In the genomic region with DNA sequence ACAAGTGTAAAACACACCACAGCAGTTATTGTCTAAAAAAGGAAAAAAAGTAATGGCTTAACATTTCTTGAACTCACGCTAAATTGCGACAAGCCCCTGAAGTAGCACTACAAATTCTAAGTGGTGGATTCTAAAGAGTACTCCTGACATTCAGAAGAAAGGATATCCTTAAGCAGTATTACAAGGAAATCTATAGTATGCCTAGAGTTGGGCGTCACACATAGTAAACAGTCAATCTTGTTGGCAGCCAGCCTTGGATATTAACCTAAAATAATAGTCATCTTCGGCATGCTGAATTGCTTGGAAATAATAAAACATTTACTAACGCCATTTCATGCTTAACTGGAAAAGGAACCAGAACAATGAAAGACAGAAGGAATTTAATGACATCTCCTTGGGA, we compare ENCODE assay signal across 24 cellular contexts. TPM values are rescaled to one million over a fixed set of nuclear protein-coding genes. Genes with fewer than 3 reads are reported as not detected.
DNase-seq lines count a peak whose midpoint lies in the region; ATAC-seq and TF ChIP-seq lines count a peak whose summit lies in the region.
"Had no signal": no experiment of that assay in that cellular context is flagged by ENCODE, and none has a peak within 500 bp of the region (broad histone marks: within the 10 kb centered on the region; RNA-seq: fewer than 3 reads in every experiment).

No MANE protein-coding gene starts in this region.

- CTCF ChIA-PET in CD8-positive, alpha-beta T cell (lab: Charles Lee), result interaction anchor here (2.8 kb wide), 1 partner anchor 18 kb away, joined by 12 read pairs; a partner anchor contains a TSS
- CTCF ChIA-PET in activated B cell treated with CpG ODN at 0.5 μM for 24 hours (lab: Charles Lee), result interaction anchor here (2.4 to 3.4 kb wide), 2 partner anchors 10 to 18 kb away, joined by 7 to 17 read pairs; a partner anchor contains a TSS
- CTCF ChIA-PET in PC-9 (lab: Charles Lee), result no interaction called here

- no peaks in the 10 kb centered on the region for H3K27me3 ChIP-seq in CD8-positive, alpha-beta T cell (ENCODE audit: insufficient read depth, low read length)
- H3K27me3 ChIP-seq in Karpas-422 (ENCODE audit: low read length) (no peaks in the 10 kb centered on the region), mucosa of rectum (ENCODE audit: control insufficient read depth in 2 of 2, insufficient read depth in 2 of 2, low read length in 2 of 2) (no peaks in the 10 kb centered on the region), mesenchymal stem cell (ENCODE audit: control insufficient read depth in 1 of 2, insufficient read depth in 1 of 2, low read length in 2 of 2) (peaks cover 6 to 13% of the 10 kb centered on the region in 2 experiments), PC-9 (ENCODE audit: insufficient read depth, low read depth) (no peaks in the 10 kb centered on the region)
- H3K27me3 ChIP-seq: adrenal gland, right lobe of liver, uterus had no signal

- H3K27me3 Mint-ChIP-seq in CD8-positive, alpha-beta T cell (ENCODE audit: low read depth), result no peaks in the 10 kb centered on the region
- no peaks in the 10 kb centered on the region for H3K27me3 Mint-ChIP-seq in activated B cell treated with CpG ODN at 0.5 μM for 24 hours

- H4K8ac ChIP-seq in mesenchymal stem cell (ENCODE audit: low read length), result no peak overlapping the region

- no peaks in the 10 kb centered on the region for H3K36me3 Mint-ChIP-seq in CD8-positive, alpha-beta T cell
- H3K36me3 Mint-ChIP-seq in activated B cell treated with CpG ODN at 0.5 μM for 24 hours (ENCODE audit: low read depth), result no peaks in the 10 kb centered on the region
- H3K36me3 Mint-ChIP-seq: CD14-positive monocyte had no signal

- no TSS peak for BruUV-seq in PC-9 (replicated peaks; lab: Mats Ljungman, UMichigan)

- H3K23ac ChIP-seq in mesenchymal stem cell (ENCODE audit: low read length in 2 of 2), result no peak overlapping the region

- H2BK15ac ChIP-seq in mesenchymal stem cell (ENCODE audit: low read depth, poor library complexity, severe bottlenecking), result no peak overlapping the region

- H3K27ac Mint-ChIP-seq in CD8-positive, alpha-beta T cell, result no peak overlapping the region
- peak overlapping the region; percentile 92 for H3K27ac Mint-ChIP-seq in activated B cell treated with CpG ODN at 0.5 μM for 24 hours
- H3K27ac Mint-ChIP-seq: nephron had no signal

- H3K27ac ChIP-seq in CD8-positive, alpha-beta T cell (ENCODE audit: low read depth, low read length), result no peak overlapping the region
- H3K27ac ChIP-seq in Karpas-422 (ENCODE audit: low read length) (peak overlapping the region; percentile 80), mucosa of rectum (ENCODE audit: low read depth in 2 of 2, low read length in 2 of 2) (peak overlapping the region; percentile 40 to 54), mesenchymal stem cell (ENCODE audit: low read length, poor library complexity, severe bottlenecking) (no peak overlapping the region), PC-9 (no peak overlapping the region)
- H3K27ac ChIP-seq: adrenal gland, coronary artery, right lobe of liver, uterus had no signal

- H2AFZ ChIP-seq in Karpas-422 (ENCODE audit: low read length) (no peak overlapping the region), mesenchymal stem cell (ENCODE audit: low read depth, low read length) (no peak overlapping the region), PC-9 (no peak overlapping the region)

- H2BK12ac ChIP-seq in mesenchymal stem cell (ENCODE audit: low read length in 2 of 2), result no peak overlapping the region

- ATAC-seq in CD8-positive, alpha-beta T cell, result no peak
- no peak for ATAC-seq in activated B cell treated with CpG ODN at 0.5 μM for 24 hours (ENCODE audit: low read depth)
- ATAC-seq: right lobe of liver had no signal

- H3F3A ChIP-seq in PC-9 (ENCODE audit: insufficient read depth, low read depth), result no peaks in the 10 kb centered on the region

- H3K79me2 ChIP-seq in Karpas-422 (ENCODE audit: low read length) (peaks cover 98% of the 10 kb centered on the region), PC-9 (ENCODE audit: low read depth) (no peaks in the 10 kb centered on the region)

- no peak overlapping the region for H3K9ac ChIP-seq in Karpas-422 (ENCODE audit: low read length)
- H3K9ac ChIP-seq in mucosa of rectum (ENCODE audit: low read depth in 1 of 2, low read length in 2 of 2), result no peak overlapping the region
- no peak overlapping the region for H3K9ac ChIP-seq in mesenchymal stem cell (ENCODE audit: low read length)

- TF ChIP-seq CTCF in CD8-positive, alpha-beta T cell (IDR thresholded peaks at IDR 0.05), result no peak
- TF ChIP-seq CTCF in activated B cell treated with CpG ODN at 0.5 μM for 24 hours (IDR thresholded peaks at IDR 0.05), result no peak
- no peak for TF ChIP-seq CTCF in PC-9 (conservative IDR thresholded peaks at IDR 0.05)

- H3K9me3 ChIP-seq in CD8-positive, alpha-beta T cell (ENCODE audit: low read length), result no peaks in the 10 kb centered on the region
- H3K9me3 ChIP-seq in Karpas-422 (ENCODE audit: low read length), result no peaks in the 10 kb centered on the region
- no peaks in the 10 kb centered on the region for H3K9me3 ChIP-seq in mucosa of rectum (ENCODE audit: control insufficient read depth in 2 of 2, low read length in 2 of 2)
- H3K9me3 ChIP-seq in mesenchymal stem cell (ENCODE audit: control insufficient read depth, low read length), result no peaks in the 10 kb centered on the region
- H3K9me3 ChIP-seq in PC-9 (ENCODE audit: insufficient read depth, low read depth), result no peaks in the 10 kb centered on the region
- H3K9me3 ChIP-seq: adrenal gland, right lobe of liver, uterus had no signal

- peak overlapping the region; percentile 38 for H3K4me3 Mint-ChIP-seq in CD8-positive, alpha-beta T cell
- peak overlapping the region; percentile 76 for H3K4me3 Mint-ChIP-seq in activated B cell treated with CpG ODN at 0.5 μM for 24 hours
- H3K4me3 Mint-ChIP-seq: CD14-positive monocyte, nephron had no signal

- no peak for DNase-seq in CD8-positive, alpha-beta T cell
- DNase-seq in Karpas-422 (no peak), activated B cell treated with CpG ODN at 0.5 μM for 24 hours (no peak), mesenchymal stem cell (no peak), HCEC 1CT (no peak), PC-9 (no peak)
- no peak for DNase-seq in stimulated activated naive CD4-positive, alpha-beta T cell treated with Interleukin-2 at 50 U/mL for 16 hours (lab: John Stamatoyannopoulos, UW)
- DNase-seq: activated CD4-positive, alpha-beta T cell treated with anti-CD3 and anti-CD28 coated beads, Interleukin-2, amount 50 U/mL, for 4 hours; activated CD8-positive, alpha-beta memory T cell treated with anti-CD3 and anti-CD28 coated beads, Interleukin-2, amount 50 U/mL, for 4 hours; activated effector memory CD4-positive, alpha-beta T cell treated with anti-CD3 and anti-CD28 coated beads, Interleukin-2, amount 50 U/mL, for 16 hours; adrenal gland; mesendoderm; NCI-H1105; NCI-H2081; NCI-H510A treated with DMSO at 0.1 percent for 48 hours; NK-92 treated with Interleukin-12 subunit alpha and Interleukin-12 subunit beta, amount 100 ng/mL, for 24 hours; right lobe of liver; substantia nigra; T-helper 9 cell; uterus had no signal

- no peak overlapping the region for H3K14ac ChIP-seq in mesenchymal stem cell (ENCODE audit: low read length in 2 of 2)

- H2BK5ac ChIP-seq in mesenchymal stem cell (ENCODE audit: low read depth, low read length, poor library complexity, severe bottlenecking), result no peak overlapping the region

- no peak overlapping the region for H2AK5ac ChIP-seq in mesenchymal stem cell (ENCODE audit: low read length, severe bottlenecking)

- H3K4me2 ChIP-seq in Karpas-422 (ENCODE audit: low read depth, low read length, poor library complexity, severe bottlenecking) (peak overlapping the region; percentile 48), mesenchymal stem cell (ENCODE audit: low read length, poor library complexity, severe bottlenecking) (no peak overlapping the region), PC-9 (no peak overlapping the region)

- no peaks in the 10 kb centered on the region for H3K9me3 Mint-ChIP-seq in CD8-positive, alpha-beta T cell
- H3K9me3 Mint-ChIP-seq in activated B cell treated with CpG ODN at 0.5 μM for 24 hours, result no peaks in the 10 kb centered on the region
- H3K9me3 Mint-ChIP-seq: CD14-positive monocyte, nephron had no signal

- peaks cover 90% of the 10 kb centered on the region for H3K4me1 ChIP-seq in CD8-positive, alpha-beta T cell (ENCODE audit: insufficient read depth, low read length)
- H3K4me1 ChIP-seq in Karpas-422 (ENCODE audit: low read length) (peaks cover 99% of the 10 kb centered on the region), mucosa of rectum (ENCODE audit: control insufficient read depth in 2 of 2, insufficient read depth in 2 of 2, low read length in 2 of 2) (peaks cover 33 to 37% of the 10 kb centered on the region in 2 donors), mesenchymal stem cell (ENCODE audit: control insufficient read depth, insufficient read depth, low read depth, low read length) (no peaks in the 10 kb centered on the region), PC-9 (replicated peaks; ENCODE audit: insufficient read depth) (no peaks in the 10 kb centered on the region)
- H3K4me1 ChIP-seq: right lobe of liver, uterus had no signal

- 91% methylated on average over 5 of the region's 5 CpGs for WGBS in mesenchymal stem cell

- no peak overlapping the region for H3K18ac ChIP-seq in mesenchymal stem cell (ENCODE audit: low read depth in 1 of 2, low read length in 2 of 2)

- POLR2A ChIA-PET in CD8-positive, alpha-beta T cell (lab: Charles Lee), result interaction anchor here (1.4 to 1.6 kb wide), 2 partner anchors 8 to 10 kb away, joined by 4 to 5 read pairs; no protein-coding TSS in a partner anchor
- POLR2A ChIA-PET in activated B cell treated with CpG ODN at 0.5 μM for 24 hours (lab: Charles Lee), result interaction anchor here (1.0 to 4.0 kb wide), 3 partner anchors 11 to 18 kb away, joined by 3 to 20 read pairs (median 18); a partner anchor contains a TSS
- POLR2A ChIA-PET in PC-9 (lab: Charles Lee; ENCODE audit: unreplicated experiment), result no interaction called here

- intact Hi-C loops in CD8-positive, alpha-beta T cell (cut with DNase I, micrococcal nuclease), result no loop called here
- intact Hi-C loops in activated B cell treated with CpG ODN at 0.5 μM for 24 hours (cut with micrococcal nuclease), result loop anchor here (1.0 to 2.0 kb wide), 3 partner anchors 8 to 19 kb away; a partner anchor contains a TSS
- intact Hi-C loops in PC-9 (cut with micrococcal nuclease; ENCODE audit: unreplicated experiment), result no loop called here

- no peak overlapping the region for H4K91ac ChIP-seq in mesenchymal stem cell (ENCODE audit: low read length)

- H3K4ac ChIP-seq in mesenchymal stem cell (ENCODE audit: low read depth in 1 of 2, low read length in 2 of 2), result no peak overlapping the region

- peaks cover 19% of the 10 kb centered on the region; the same call in 1 of the 2 replicates for H4K20me1 ChIP-seq in Karpas-422 (ENCODE audit: insufficient read depth, low read depth, low read length)
- H4K20me1 ChIP-seq in PC-9 (ENCODE audit: insufficient read depth), result no peaks in the 10 kb centered on the region

- no peaks in the 10 kb centered on the region for H3K36me3 ChIP-seq in CD8-positive, alpha-beta T cell (ENCODE audit: insufficient read depth, low read length)
- H3K36me3 ChIP-seq in Karpas-422 (ENCODE audit: insufficient read depth, low read length) (no peaks in the 10 kb centered on the region), mucosa of rectum (ENCODE audit: control insufficient read depth in 2 of 2, insufficient read depth in 2 of 2, low read length in 2 of 2) (no peaks in the 10 kb centered on the region), mesenchymal stem cell (ENCODE audit: control insufficient read depth in 1 of 2, insufficient read depth in 2 of 2, low read depth in 1 of 2, low read length in 2 of 2) (no peaks in the 10 kb centered on the region), PC-9 (ENCODE audit: low read depth) (no peaks in the 10 kb centered on the region)
- H3K36me3 ChIP-seq: adrenal gland, right lobe of liver, uterus had no signal

- H2BK120ac ChIP-seq in mesenchymal stem cell (ENCODE audit: low read depth, low read length), result no peak overlapping the region

- peaks cover 93% of the 10 kb centered on the region for H3K4me1 Mint-ChIP-seq in CD8-positive, alpha-beta T cell (ENCODE audit: low read depth)
- peaks cover 95% of the 10 kb centered on the region for H3K4me1 Mint-ChIP-seq in activated B cell treated with CpG ODN at 0.5 μM for 24 hours

- no peak overlapping the region for H3K4me3 ChIP-seq in CD8-positive, alpha-beta T cell (ENCODE audit: low read depth, low read length)
- no peak overlapping the region for H3K4me3 ChIP-seq in Karpas-422 (ENCODE audit: low read length)
- peak overlapping the region in 1 of 2 donors; percentile 9 for H3K4me3 ChIP-seq in mucosa of rectum (ENCODE audit: low read length in 2 of 2)
- H3K4me3 ChIP-seq in mesenchymal stem cell (ENCODE audit: insufficient read depth in 1 of 2, low read depth in 1 of 2, low read length in 2 of 2), result no peak overlapping the region
- no peak overlapping the region for H3K4me3 ChIP-seq in PC-9
- H3K4me3 ChIP-seq: adrenal gland, coronary artery, right lobe of liver, uterus had no signal

- no peaks in the 10 kb centered on the region for H3K9me2 ChIP-seq in Karpas-422 (replicated peaks; ENCODE audit: insufficient read depth, low read length)
- no peaks in the 10 kb centered on the region for H3K9me2 ChIP-seq in PC-9 (ENCODE audit: insufficient read depth)

- no peaks in the 10 kb centered on the region for H3K79me1 ChIP-seq in mesenchymal stem cell (replicated peaks; ENCODE audit: low read length, poor library complexity, severe bottlenecking)

RNA-seq across cellular contexts. Expression of a gene that starts 18.6 kb away (rescaled TPM):
- total RNA-seq in CD8-positive, alpha-beta T cell, result 100 to 1,000 TPM; 130 to 134 TPM
- total RNA-seq in Karpas-422 (2014; rRNA removed; shearing (Covaris generic); ENCODE audit: low replicate concordance), result 41.7 and 67.2 TPM in 2 replicates
- total RNA-seq in activated B cell treated with CpG ODN at 0.5 μM for 24 hours (27.9 and 35.6 TPM in 2 replicates), PC-9 (2021) (not detected in 2 replicates)
- polyA plus RNA-seq in mesenchymal stem cell (2013, experiment 1 of 2), result 0.43 TPM
- polyA plus RNA-seq in mesenchymal stem cell (2013, experiment 2 of 2), result 0.36 TPM

Comparison
In these comparisons a context has a peak if more than half of its experiments do, and no peak if none do; other contexts are left out.
1. H3K27ac ChIP-seq: peak in Karpas-422 (single experiment) and mucosa of rectum (2 of 2); none in CD8-positive, alpha-beta T cell (single experiment), mesenchymal stem cell (single experiment) and PC-9 (single experiment).
2. RNA of a gene that starts 18.6 kb away (total RNA-seq): 130 to 134 TPM in CD8-positive, alpha-beta T cell, 41.7 to 67.2 TPM in Karpas-422 and 27.9 to 35.6 TPM in activated B cell treated with CpG ODN at 0.5 μM for 24 hours; not detected in PC-9; every median in the first group is over 10 times any median in the second.